Comparison of ENCODE assay signal across 7 cellular contexts in genomic region chr3:119637679-119638525, GRCh38. TPM values are rescaled to one million over a fixed set of nuclear protein-coding genes. Genes with fewer than 3 reads are reported as not detected.
DNase-seq lines count a peak whose midpoint lies in the region; ATAC-seq and TF ChIP-seq lines count a peak whose summit lies in the region.

No MANE protein-coding gene starts in this region.

- H3K79me2 ChIP-seq in H9 (ENCODE audit: insufficient read depth, low read length) = no peaks in the 10 kb centered on the region

- ATAC-seq in GM18519 (IDR thresholded peaks at IDR 0.05; ENCODE audit: low FRiP score, unreplicated experiment) (peak; percentile 26), naive B cell (ENCODE audit: low read depth in 2 of 2) (peak; percentile 61 to 68)

- no CpG with 5 or more reads among the region's 7 CpGs for WGBS in H9 (ENCODE audit: extremely low coverage, insufficient read length, low lambda C conversion rate)

- no peak overlapping the region for H3K27ac ChIP-seq in H9 (ENCODE audit: insufficient read length, low read depth, low read length)

- H3K27me3 ChIP-seq in H9 (ENCODE audit: insufficient read depth, low read length) = no peaks in the 10 kb centered on the region

- no peak overlapping the region for H4K8ac ChIP-seq in H9 (replicated peaks; ENCODE audit: insufficient read length, low read depth, low read length)

- no peak overlapping the region for H3K4me2 ChIP-seq in H9 (ENCODE audit: insufficient read depth, insufficient read length, low read length)

- H3K4me1 Mint-ChIP-seq in naive B cell (peaks cover 15 to 22% (median 15%) of the 10 kb centered on the region in 3 donors), H9 (peaks cover 0 to 4% of the 10 kb centered on the region in 2 experiments; a peak in 1 of 4 replicates)

- no peaks in the 10 kb centered on the region for H3K23me2 ChIP-seq in H9 (ENCODE audit: insufficient read length, low read depth, low read length, poor library complexity, severe bottlenecking)

- no peak overlapping the region for H2BK120ac ChIP-seq in H9 (ENCODE audit: low read depth, low read length, poor library complexity, severe bottlenecking)

- H3K4me3 ChIP-seq in HFF-Myc (replicated peaks; ENCODE audit: low read depth, low read length) (no peak overlapping the region), choroid plexus epithelial cell (ENCODE audit: low read depth, low read length) (no peak overlapping the region)

- TF ChIP-seq CTCF in HFF-Myc (IDR thresholded peaks at IDR 0.05; ENCODE audit: low read depth, low read length, missing control alignments) (no peak), choroid plexus epithelial cell (conservative IDR thresholded peaks at IDR 0.05; ENCODE audit: low read depth, low read length) (no peak), H9 (conservative IDR thresholded peaks at IDR 0.05) (no peak)

- H2BK12ac ChIP-seq in H9 (ENCODE audit: insufficient read length, low read depth, low read length) = no peak overlapping the region

- H3K4me3 Mint-ChIP-seq in naive B cell (peak overlapping the region in 6 of 8 donors; percentile 57 to 86 (median 62)), H9 (no peak overlapping the region)

- no peak overlapping the region for H3K56ac ChIP-seq in H9 (ENCODE audit: insufficient read length, low read depth, low read length)

- H3K14ac ChIP-seq in H9 (ENCODE audit: insufficient read depth, low read length) = no peak overlapping the region

- no peak overlapping the region for H2AFZ ChIP-seq in H9 (ENCODE audit: low read length)

- H4K91ac ChIP-seq in H9 (ENCODE audit: insufficient read length, low read depth, low read length) = no peak overlapping the region

- no peak overlapping the region for H3K4ac ChIP-seq in H9 (ENCODE audit: low read depth, low read length)

- H2AK5ac ChIP-seq in H9 (ENCODE audit: insufficient read length, low read length) = no peak overlapping the region

- no peak overlapping the region for H2BK15ac ChIP-seq in H9 (ENCODE audit: low read depth, low read length)

- H4K5ac ChIP-seq in H9 (ENCODE audit: insufficient read length, low read depth, low read length) = no peak overlapping the region

- H3K27ac Mint-ChIP-seq in naive B cell (peak overlapping the region in 5 of 6 donors; percentile 44 to 95 (median 92)), H9 (no peak overlapping the region)

- DNase-seq in HFF-Myc (ENCODE audit: extremely low read depth, low read depth) (peak; percentile 69), MV-4-11 (lab: John Stamatoyannopoulos, UW) (peak; percentile 82), choroid plexus epithelial cell (ENCODE audit: low read depth) (peak; percentile 80), naive B cell (no peak), H9 (no peak)
- no peak for DNase-seq in stimulated activated naive CD4-positive, alpha-beta T cell (lab: John Stamatoyannopoulos, UW)

- no peaks in the 10 kb centered on the region for H3K79me1 ChIP-seq in H9 (ENCODE audit: insufficient read depth, low read depth, low read length, poor library complexity, severe bottlenecking)

- H3K27me3 Mint-ChIP-seq in naive B cell = peaks cover 0 to 2% (median 0%) of the 10 kb centered on the region in 3 donors
- no peaks in the 10 kb centered on the region; the same call in 1 of the 2 replicates for H3K27me3 Mint-ChIP-seq in H9 (ENCODE audit: low read depth)

- H3K36me3 Mint-ChIP-seq in naive B cell (peaks cover 0 to 5% of the 10 kb centered on the region in 2 donors), H9 (ENCODE audit: insufficient read depth in 1 of 3, low read depth in 3 of 3) (no peaks in the 10 kb centered on the region; a peak in 1 of 7 replicates)

- H3K9ac ChIP-seq in H9 (ENCODE audit: extremely low read depth, insufficient read length, low read length) = no peak overlapping the region

- no peaks in the 10 kb centered on the region for H3K9me3 ChIP-seq in H9 (ENCODE audit: control insufficient read depth, low read depth, low read length)

- H3K4me1 ChIP-seq in H9 (ENCODE audit: insufficient read depth, low read length) = no peaks in the 10 kb centered on the region

- no peak overlapping the region for H3K18ac ChIP-seq in H9 (ENCODE audit: insufficient read length, low read depth, low read length)

- no peak overlapping the region for H2BK5ac ChIP-seq in H9 (ENCODE audit: insufficient read length, low read length)

- no peak overlapping the region for H3K23ac ChIP-seq in H9 (ENCODE audit: insufficient read length, low read depth, low read length)

- no peaks in the 10 kb centered on the region for H3K9me3 Mint-ChIP-seq in naive B cell
- H3K9me3 Mint-ChIP-seq in H9 = no peaks in the 10 kb centered on the region

- H3T11ph ChIP-seq in H9 (ENCODE audit: low read length) = no peak overlapping the region

- no peak overlapping the region for H2BK20ac ChIP-seq in H9 (ENCODE audit: low read depth, low read length, poor library complexity, severe bottlenecking)

- no peaks in the 10 kb centered on the region for H4K20me1 ChIP-seq in H9 (ENCODE audit: control insufficient read depth, insufficient read depth, insufficient read length)

RNA-seq across cellular contexts. Expression of gene POPDC2, which starts 22.5 kb away (rescaled TPM):
- 1 to 10 TPM; 2.0 to 4.0 (median 2.4) TPM for polyA plus RNA-seq in naive B cell (ENCODE audit: low read depth in 6 of 6)
- 0.37 and 0.97 TPM in 2 replicates for total RNA-seq in H9 (2021)

RNA-seq across cellular contexts. Expression of gene COX17, which starts 39.3 kb away (rescaled TPM):
- 10 to 100 TPM; 67.3 to 99.7 (median 81.1) TPM for polyA plus RNA-seq in naive B cell (ENCODE audit: low read depth in 6 of 6)
- total RNA-seq in H9 (2021) = 47.0 and 53.4 TPM in 2 replicates

RNA-seq across cellular contexts. Expression of gene PLA1A, which starts 40.2 kb away (rescaled TPM):
- polyA plus RNA-seq in naive B cell (ENCODE audit: low read depth in 6 of 6) = not detected
- not detected in 2 replicates for total RNA-seq in H9 (2021)

RNA-seq across cellular contexts. Expression of gene ADPRH, which starts 58.6 kb away (rescaled TPM):
- polyA plus RNA-seq in naive B cell (ENCODE audit: low read depth in 6 of 6) = 10 to 100 TPM; 10.4 to 16.8 (median 14.4) TPM
- total RNA-seq in H9 (2021) = 3.1 and 3.6 TPM in 2 replicates

Comparison
In these comparisons a context has a peak if more than half of its experiments do, and no peak if none do; other contexts are left out.
1. DNase-seq: peak in HFF-Myc (single experiment), MV-4-11 (single experiment) and choroid plexus epithelial cell (single experiment); none in naive B cell (single experiment), H9 (single experiment) and stimulated activated naive CD4-positive, alpha-beta T cell (0 of 6).
2. H3K27ac Mint-ChIP-seq: peak in naive B cell (5 of 6); none in H9 (0 of 3).
3. H3K4me3 Mint-ChIP-seq: peak in naive B cell (6 of 8); none in H9 (0 of 2).